ENCODE assay signal across 13 cellular contexts in genomic region chr12:3152013-3152412, GRCh38.
DNase-seq lines count a peak whose midpoint lies in the region; ATAC-seq and TF ChIP-seq lines count a peak whose summit lies in the region.
"Had no signal": no experiment of that assay in that cellular context is flagged by ENCODE, and none has a peak within 500 bp of the region (broad histone marks: within the 10 kb centered on the region; RNA-seq: fewer than 3 reads in every experiment).

No MANE protein-coding gene starts in this region.

- TF ChIP-seq EP300 in Ishikawa (IDR thresholded peaks at IDR 0.05; ENCODE audit: borderline replicate concordance): no peak; the same call in 1 of the 2 replicates

- H3K9me3 ChIP-seq in mesodermal cell (ENCODE audit: control insufficient read depth, low read length): no peaks in the 10 kb centered on the region

- H3K36me3 ChIP-seq in mesodermal cell (ENCODE audit: control insufficient read depth, insufficient read depth, low read length): no peaks in the 10 kb centered on the region

- peaks cover 54% of the 10 kb centered on the region for H3K4me1 ChIP-seq in mesodermal cell (ENCODE audit: control insufficient read depth, insufficient read depth, low read length, poor library complexity, severe bottlenecking)

- ATAC-seq in natural killer cell treated with Interleukin-12 subunit alpha and Interleukin-12 subunit beta and Interleukin-15 and Interleukin-18, amount 100 ng/mL, for 72 hours: no peak
- ATAC-seq: esophagus mucosa had no signal

- peaks cover 14 to 20% of the 10 kb centered on the region in 2 donors for H3K27me3 Mint-ChIP-seq in natural killer cell treated with Interleukin-12 subunit alpha and Interleukin-12 subunit beta and Interleukin-15 and Interleukin-18, amount 100 ng/mL, for 72 hours

- H3K4me3 Mint-ChIP-seq in natural killer cell treated with Interleukin-12 subunit alpha and Interleukin-12 subunit beta and Interleukin-15 and Interleukin-18, amount 100 ng/mL, for 72 hours: no peak overlapping the region

- H3K27ac ChIP-seq in mesodermal cell (ENCODE audit: low read depth, low read length, severe bottlenecking): peak overlapping the region; percentile 84

- H3K36me3 Mint-ChIP-seq in natural killer cell treated with Interleukin-12 subunit alpha and Interleukin-12 subunit beta and Interleukin-15 and Interleukin-18, amount 100 ng/mL, for 72 hours: no peaks in the 10 kb centered on the region

- peaks cover 0 to 3% of the 10 kb centered on the region in 2 donors for H3K4me1 Mint-ChIP-seq in natural killer cell treated with Interleukin-12 subunit alpha and Interleukin-12 subunit beta and Interleukin-15 and Interleukin-18, amount 100 ng/mL, for 72 hours (ENCODE audit: low read depth in 2 of 2)

- no peak for TF ChIP-seq RAD21 in Ishikawa (IDR thresholded peaks at IDR 0.05; ENCODE audit: low read depth)

- no peak for TF ChIP-seq CTCF in choroid plexus epithelial cell (conservative IDR thresholded peaks at IDR 0.05; ENCODE audit: low read depth, low read length)

- no peaks in the 10 kb centered on the region for H3K9me3 Mint-ChIP-seq in natural killer cell treated with Interleukin-12 subunit alpha and Interleukin-12 subunit beta and Interleukin-15 and Interleukin-18, amount 100 ng/mL, for 72 hours

- 53 to 55% methylated on average over 2 of the region's 4 CpGs for WGBS in mesodermal cell (ENCODE audit: insufficient coverage in 2 of 2), 2 experiments

- DNase-seq in A172 (ENCODE audit: low spot score): peak; percentile 38
- peak; percentile 34 for DNase-seq in choroid plexus epithelial cell (ENCODE audit: low read depth)
- DNase-seq in natural killer cell treated with Interleukin-12 subunit alpha and Interleukin-12 subunit beta and Interleukin-15 and Interleukin-18, amount 100 ng/mL, for 72 hours (ENCODE audit: low spot score): no peak
- no peak for DNase-seq in NCI-H2227 treated with DMSO at 0.1 percent for 48 hours (lab: John Stamatoyannopoulos, UW)
- no peak for DNase-seq in stimulated activated CD4-positive, alpha-beta T cell treated with anti-CD3 and anti-CD28 coated beads, Interleukin-15, amount 100 ng/mL, for 24 hours
- no peak for DNase-seq in GM19240 (ENCODE audit: insufficient read length, low spot score)
- DNase-seq: activated T-cell treated with anti-CD3 and anti-CD28 coated beads, Interleukin-2, amount 50 U/mL, for 1 hour; NCI-H1694; nucleus accumbens; stimulated activated CD4-positive, alpha-beta T cell treated with anti-CD3 and anti-CD28 coated beads, Interleukin-4, amount 100 ng/mL, for 1 hour had no signal

- H3K4me3 ChIP-seq in choroid plexus epithelial cell (ENCODE audit: low read depth, low read length) (no peak overlapping the region), mesodermal cell (ENCODE audit: extremely low read depth, insufficient read depth, low read length, poor library complexity, severe bottlenecking) (no peak overlapping the region)

- no peak overlapping the region for H3K27ac Mint-ChIP-seq in natural killer cell treated with Interleukin-12 subunit alpha and Interleukin-12 subunit beta and Interleukin-15 and Interleukin-18, amount 100 ng/mL, for 72 hours

TF ChIP-seq in Ishikawa, 13 proteins besides CTCF, POLR2A, EP300 and RAD21:
- peak; percentile 70 for TF ChIP-seq NFIC (IDR thresholded peaks at IDR 0.05)
- TF ChIP-seq FOXM1 (IDR thresholded peaks at IDR 0.05; ENCODE audit: borderline replicate concordance, low read depth): no peak

Comparison
In these comparisons a context has a peak if more than half of its experiments do, and no peak if none do; other contexts are left out.
1. DNase-seq: peak in A172 (single experiment) and choroid plexus epithelial cell (single experiment); none in natural killer cell treated with Interleukin-12 subunit alpha and Interleukin-12 subunit beta and Interleukin-15 and Interleukin-18, amount 100 ng/mL, for 72 hours (single experiment), NCI-H2227 treated with DMSO at 0.1 percent for 48 hours (single experiment), stimulated activated CD4-positive, alpha-beta T cell treated with anti-CD3 and anti-CD28 coated beads, Interleukin-15, amount 100 ng/mL, for 24 hours (single experiment) and GM19240 (single experiment).